ENCODE assay signal across 7 cellular contexts in the genomic region with DNA sequence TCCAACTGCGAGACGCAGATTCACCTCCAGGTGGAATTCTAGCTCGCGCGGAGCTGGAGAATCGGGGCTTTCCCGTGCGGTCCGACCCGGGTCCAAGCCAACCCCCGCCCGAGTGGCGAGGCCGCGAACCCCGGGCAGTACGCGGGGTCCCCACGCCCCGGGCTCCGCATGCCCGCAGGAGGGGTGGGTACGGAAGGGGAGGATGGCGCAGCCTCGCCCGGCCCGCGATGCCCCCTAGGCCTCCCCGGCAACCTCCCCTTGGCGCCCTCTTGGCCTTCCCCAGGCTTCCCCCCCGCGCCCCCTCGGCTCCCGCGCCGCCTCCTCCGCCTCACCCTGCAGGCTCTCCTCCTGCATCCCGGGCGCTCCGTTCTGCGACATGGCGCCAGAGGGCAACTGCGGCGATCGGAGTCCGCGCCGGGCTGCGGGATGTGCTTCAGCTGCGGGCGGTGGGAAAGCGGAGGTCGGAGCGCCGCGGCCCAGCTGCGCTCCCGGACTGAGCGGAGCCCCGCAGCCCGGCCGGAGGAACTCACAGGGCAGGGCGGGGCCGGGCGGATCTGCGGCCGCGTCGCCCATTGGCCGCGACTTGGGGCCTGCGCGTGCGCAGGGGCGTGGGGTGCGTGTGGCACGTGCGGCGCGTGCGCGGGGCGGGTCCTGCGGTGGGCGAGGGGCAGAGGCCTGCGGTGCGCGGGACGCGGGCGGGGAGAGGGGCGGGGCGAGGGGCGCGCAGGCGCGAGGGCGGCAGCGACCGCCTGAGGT. TPM values are rescaled to one million over a fixed set of nuclear protein-coding genes. Genes with fewer than 3 reads are reported as not detected.
A peak's percentile ranks its signal among the peaks of the same experiment; 100 is the strongest.
DNase-seq lines count a peak whose midpoint lies in the region; ATAC-seq and TF ChIP-seq lines count a peak whose summit lies in the region.

A gene with protein sequence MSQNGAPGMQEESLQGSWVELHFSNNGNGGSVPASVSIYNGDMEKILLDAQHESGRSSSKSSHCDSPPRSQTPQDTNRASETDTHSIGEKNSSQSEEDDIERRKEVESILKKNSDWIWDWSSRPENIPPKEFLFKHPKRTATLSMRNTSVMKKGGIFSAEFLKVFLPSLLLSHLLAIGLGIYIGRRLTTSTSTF (minus strand): TSS at position 495 of the 756 bp plus-strand sequence. CDS start 117 bp downstream, at position 378.

- in situ Hi-C loops in gastrocnemius medialis (cut with MboI; ENCODE audit: low sequenced_read_pairs in 4 of 4), result no loop called here

- peak within 1 kb of the TSS; percentile 91 to 97 (median 94) for H3K4me3 Mint-ChIP-seq in brain

- H3K27me3 Mint-ChIP-seq in brain, result peaks cover 15% of the 10 kb centered on the region

- H3K4me3 ChIP-seq in iPS DF 6.9 (ENCODE audit: low read length) (peak within 1 kb of the TSS; percentile 58; the same call in 1 of the 2 replicates), gastrocnemius medialis (peak within 1 kb of the TSS; percentile 81 to 99 (median 91))

- H3K9me3 ChIP-seq in iPS DF 6.9 (ENCODE audit: control insufficient read depth, insufficient read depth, low read length) (no peaks in the 10 kb centered on the region), gastrocnemius medialis (no peaks in the 10 kb centered on the region)

- H3K27ac Mint-ChIP-seq in brain, result peak within 1 kb of the TSS; percentile 69 to 95 (median 86)

- TF ChIP-seq POLR2A in gastrocnemius medialis (IDR thresholded peaks at IDR 0.05), result peak; percentile 98 to 99

- intact Hi-C loops in gastrocnemius medialis (cut with DNase I; ENCODE audit: low total_unique reads), result loop anchor here (1.0 kb wide), 3 partner anchors 16 to 81 kb away; no protein-coding TSS in a partner anchor

- no CpG with 5 or more reads among the region's 100 CpGs for WGBS in iPS DF 6.9 (ENCODE audit: insufficient coverage, insufficient read length)

- H3K4me1 Mint-ChIP-seq in brain, result peaks cover 50% of the 10 kb centered on the region

- H3K27ac ChIP-seq in iPS DF 6.9 (ENCODE audit: low read length) (no peak within 1 kb of the TSS), gastrocnemius medialis (peak within 1 kb of the TSS; percentile 93 to 99 (median 95))

- peaks cover 67% of the 10 kb centered on the region for H3K36me3 Mint-ChIP-seq in brain

- peak; percentile 92 for ATAC-seq in GM18498 (IDR thresholded peaks at IDR 0.05; ENCODE audit: unreplicated experiment)
- ATAC-seq in HG02798 (IDR thresholded peaks at IDR 0.05; ENCODE audit: poor library complexity, unreplicated experiment), result peak; percentile 92
- ATAC-seq in gastrocnemius medialis, result peak; percentile 74 to 84

- H3K9me3 Mint-ChIP-seq in brain, result peaks cover 3 to 40% (median 16%) of the 10 kb centered on the region in 5 experiments

- DNase-seq in NCI-H1694 (lab: John Stamatoyannopoulos, UW) (peak; percentile 8), UCSD-AML1 (lab: John Stamatoyannopoulos, UW; ENCODE audit: unreplicated experiment) (peak; percentile 95), iPS DF 6.9 (ENCODE audit: low read depth, low spot score) (peak; percentile 82), gastrocnemius medialis (peak; percentile 94)

- H3K27me3 ChIP-seq in iPS DF 6.9 (ENCODE audit: control insufficient read depth, insufficient read depth, low read length), result peaks cover 12% of the 10 kb centered on the region
- H3K27me3 ChIP-seq in gastrocnemius medialis, result no peaks in the 10 kb centered on the region

- TF ChIP-seq CTCF in brain (conservative IDR thresholded peaks at IDR 0.05), result no peak
- peak in 2 of 5 experiments; percentile 2 to 21 for TF ChIP-seq CTCF in gastrocnemius medialis (IDR thresholded peaks at IDR 0.05 in 4 of 5, conservative IDR thresholded peaks at IDR 0.05 in 1 of 5)

- H3K36me3 ChIP-seq in iPS DF 6.9 (ENCODE audit: control insufficient read depth, insufficient read depth, low read length) (no peaks in the 10 kb centered on the region), gastrocnemius medialis (no peaks in the 10 kb centered on the region)

- H3K4me1 ChIP-seq in iPS DF 6.9 (ENCODE audit: control insufficient read depth, insufficient read depth, low read length) (peaks cover 3% of the 10 kb centered on the region), gastrocnemius medialis (peaks cover 24 to 30% of the 10 kb centered on the region in 2 donors)

RNA-seq across cellular contexts. Expression of the gene that starts here (rescaled TPM):
- 43.7 TPM for polyA plus RNA-seq in brain (ENCODE audit: insufficient read depth, low read depth, low replicate concordance)
- 1,000 to 10,000 TPM in 1 of 4 donors, 100 to 1,000 TPM in 3; 337 to 1,280 (median 583) TPM for total RNA-seq in gastrocnemius medialis

Comparison
In these comparisons a context has a peak if more than half of its experiments do, and no peak if none do; other contexts are left out.
1. DNase-seq: peak in every context shown above with its lines; median percentile 95 in UCSD-AML1; 94 in gastrocnemius medialis; 82 in iPS DF 6.9; 8 in NCI-H1694.